29 cellular contexts compared by ENCODE assay signal in genomic region chr1:119222271-119222670, GRCh38.
DNase-seq lines count a peak whose midpoint lies in the region; ATAC-seq and TF ChIP-seq lines count a peak whose summit lies in the region.
"Had no signal": no experiment of that assay in that cellular context is flagged by ENCODE, and none has a peak within 500 bp of the region (broad histone marks: within the 10 kb centered on the region; RNA-seq: fewer than 3 reads in every experiment).

No MANE protein-coding gene starts in this region.

- no peak overlapping the region for H3K27ac ChIP-seq in CD4-positive, alpha-beta T cell (ENCODE audit: low read depth, low read length)
- H3K27ac ChIP-seq: adrenal gland, ovary, transverse colon had no signal

- H3K27ac Mint-ChIP-seq in CD4-positive, alpha-beta T cell: no peak overlapping the region
- H3K27ac Mint-ChIP-seq: activated CD4-positive, alpha-beta memory T cell treated with anti-CD3 and anti-CD28 coated beads, Interleukin-2, amount 10 ng/mL, durations not matched to agents 7 days and 5 days; activated T-helper 1 cell treated with anti-CD3 and anti-CD28 coated beads, Interleukin-12 subunit alpha, Interleukin-12 subunit beta, Interleukin-2, Interleukin-4 antibody, amounts not matched to agents 30 ng/mL and 10 ng/mL and 1 ng/mL, durations not matched to agents 14 hours and 24 hours and 36 hours; endodermal cell; stimulated activated effector memory CD8-positive, alpha-beta T cell treated with anti-CD3 and anti-CD28 coated beads, Interleukin-12 subunit alpha, Interleukin-12 subunit beta, amount 100 ng/mL, for 72 hours had no signal

- no peaks in the 10 kb centered on the region for H3K27me3 ChIP-seq in CD4-positive, alpha-beta T cell (ENCODE audit: control insufficient read depth, insufficient read depth, low read length)
- H3K27me3 ChIP-seq: adrenal gland, ovary, transverse colon had no signal

- H3K9me3 ChIP-seq in CD4-positive, alpha-beta T cell (ENCODE audit: control insufficient read depth, low read length): no peaks in the 10 kb centered on the region
- H3K9me3 ChIP-seq: adrenal gland, HAP-1, ovary, transverse colon had no signal

- H3K4me1 Mint-ChIP-seq in CD4-positive, alpha-beta T cell (ENCODE audit: low read depth): no peaks in the 10 kb centered on the region
- H3K4me1 Mint-ChIP-seq: activated CD4-positive, alpha-beta memory T cell treated with anti-CD3 and anti-CD28 coated beads, Interleukin-2, amount 10 ng/mL, durations not matched to agents 7 days and 5 days; central memory CD8-positive, alpha-beta T cell had no signal

- intact Hi-C loops in CD4-positive, alpha-beta T cell (cut with DNase I, micrococcal nuclease): no loop called here

- no peaks in the 10 kb centered on the region for H3K36me3 Mint-ChIP-seq in CD4-positive, alpha-beta T cell (ENCODE audit: low read depth)
- H3K36me3 Mint-ChIP-seq: stimulated activated effector memory CD8-positive, alpha-beta T cell treated with anti-CD3 and anti-CD28 coated beads, Interleukin-12 subunit alpha, Interleukin-12 subunit beta, amount 100 ng/mL, for 72 hours had no signal

- no peak for DNase-seq in SK-N-DZ (ENCODE audit: low spot score)
- no peak for DNase-seq in NCI-H1436 treated with DMSO at 0.1 percent for 48 hours (lab: John Stamatoyannopoulos, UW)
- DNase-seq in CD4-positive, alpha-beta T cell: no peak
- no peak for DNase-seq in stimulated activated CD4-positive, alpha-beta T cell treated with anti-CD3 and anti-CD28 coated beads, Interleukin-2, amount 100 ng/mL, for 48 hours
- DNase-seq: activated CD4-positive, alpha-beta memory T cell treated with anti-CD3 and anti-CD28 coated beads, Interleukin-2, amount 10 ng/mL, durations not matched to agents 7 days and 5 days; activated CD8-positive, alpha-beta memory T cell treated with anti-CD3 and anti-CD28 coated beads, Interleukin-2, amount 50 U/mL, for 48 hours; activated naive CD4-positive, alpha-beta T cell treated with Interleukin-2 at 50 U/mL for 16 hours; adrenal gland; dermis blood vessel endothelial cell; endodermal cell; IMR-90; left colon; MV-4-11; NCI-H146; NCI-H2107; NCI-H748 treated with DMSO at 0.1 percent for 48 hours; ovary; SHP77 treated with DMSO at 0.1 percent for 48 hours; stimulated activated CD4-positive, alpha-beta T cell treated with anti-CD3 and anti-CD28 coated beads, Interleukin-15, amount 100 ng/mL, for 24 hours; transverse colon had no signal

- ATAC-seq in GM18508 (IDR thresholded peaks at IDR 0.05; ENCODE audit: insufficient read depth, unreplicated experiment) (peak; percentile 75), GM19324 (IDR thresholded peaks at IDR 0.05; ENCODE audit: low FRiP score, unreplicated experiment) (peak; percentile 53), HG02678 (IDR thresholded peaks at IDR 0.05; ENCODE audit: unreplicated experiment) (peak; percentile 63), HG03565 (IDR thresholded peaks at IDR 0.05; ENCODE audit: unreplicated experiment) (peak; percentile 48)
- ATAC-seq in CD4-positive, alpha-beta T cell (ENCODE audit: poor library complexity): no peak
- ATAC-seq: activated CD4-positive, CD25-positive, alpha-beta regulatory T cell treated with anti-CD3 and anti-CD28 coated beads, Interleukin-2, amount 50 U/mL, for 24 hours; left colon; stimulated activated effector memory CD8-positive, alpha-beta T cell treated with anti-CD3 and anti-CD28 coated beads, Interleukin-12 subunit alpha, Interleukin-12 subunit beta, amount 100 ng/mL, for 72 hours had no signal

- no peak overlapping the region for H3K4me3 Mint-ChIP-seq in CD4-positive, alpha-beta T cell
- H3K4me3 Mint-ChIP-seq: activated CD4-positive, alpha-beta memory T cell treated with anti-CD3 and anti-CD28 coated beads, Interleukin-2, amount 10 ng/mL, durations not matched to agents 7 days and 5 days; activated T-helper 1 cell treated with anti-CD3 and anti-CD28 coated beads, Interleukin-12 subunit alpha, Interleukin-12 subunit beta, Interleukin-2, Interleukin-4 antibody, amounts not matched to agents 30 ng/mL and 10 ng/mL and 1 ng/mL, durations not matched to agents 14 hours and 24 hours and 36 hours; central memory CD8-positive, alpha-beta T cell; endodermal cell; stimulated activated effector memory CD8-positive, alpha-beta T cell treated with anti-CD3 and anti-CD28 coated beads, Interleukin-12 subunit alpha, Interleukin-12 subunit beta, amount 100 ng/mL, for 72 hours had no signal

- no peak for TF ChIP-seq CTCF in CD4-positive, alpha-beta T cell (IDR thresholded peaks at IDR 0.05)

- no peaks in the 10 kb centered on the region for H3K27me3 Mint-ChIP-seq in CD4-positive, alpha-beta T cell
- H3K27me3 Mint-ChIP-seq: activated CD4-positive, alpha-beta memory T cell treated with anti-CD3 and anti-CD28 coated beads, Interleukin-2, amount 10 ng/mL, durations not matched to agents 7 days and 5 days; central memory CD8-positive, alpha-beta T cell had no signal

- CTCF ChIA-PET in CD4-positive, alpha-beta T cell (lab: Charles Lee): no interaction called here

- no peaks in the 10 kb centered on the region for H3K9me3 Mint-ChIP-seq in CD4-positive, alpha-beta T cell
- H3K9me3 Mint-ChIP-seq: activated CD4-positive, alpha-beta memory T cell treated with anti-CD3 and anti-CD28 coated beads, Interleukin-2, amount 10 ng/mL, durations not matched to agents 7 days and 5 days; activated T-helper 1 cell treated with anti-CD3 and anti-CD28 coated beads, Interleukin-12 subunit alpha, Interleukin-12 subunit beta, Interleukin-2, Interleukin-4 antibody, amounts not matched to agents 30 ng/mL and 10 ng/mL and 1 ng/mL, durations not matched to agents 14 hours and 24 hours and 36 hours; central memory CD8-positive, alpha-beta T cell; endodermal cell had no signal

- POLR2A ChIA-PET in CD4-positive, alpha-beta T cell (lab: Charles Lee): no interaction called here
